ENCODE assay signal across 21 cellular contexts in the genomic region with DNA sequence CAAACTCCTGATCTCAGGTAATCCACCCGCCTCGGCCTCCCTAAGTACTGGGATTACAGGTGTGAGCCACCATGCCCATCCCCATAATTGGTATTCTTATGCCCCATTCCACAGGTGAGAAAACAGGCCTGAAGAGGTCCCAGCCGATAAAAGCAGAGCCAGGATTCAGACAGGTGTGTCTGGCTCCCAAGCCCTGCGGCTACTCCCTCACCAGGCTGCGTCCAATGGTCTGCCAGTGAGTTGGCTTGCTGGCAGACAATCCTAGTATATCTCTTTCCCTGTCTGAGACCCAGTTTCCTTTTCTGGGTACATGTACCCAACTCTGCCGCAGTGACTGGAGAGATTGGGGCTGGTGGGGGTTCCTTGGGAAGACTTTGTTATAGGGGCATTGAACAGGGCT. TPM values are rescaled to one million over a fixed set of nuclear protein-coding genes. Genes with fewer than 3 reads are reported as not detected.
DNase-seq lines count a peak whose midpoint lies in the region; ATAC-seq and TF ChIP-seq lines count a peak whose summit lies in the region.
"Had no signal": no experiment of that assay in that cellular context is flagged by ENCODE, and none has a peak within 500 bp of the region (broad histone marks: within the 10 kb centered on the region; RNA-seq: fewer than 3 reads in every experiment).

No MANE protein-coding gene starts in this region.

- no peak for TF ChIP-seq CTCF in H9 (conservative IDR thresholded peaks at IDR 0.05)
- TF ChIP-seq CTCF in endothelial cell (IDR thresholded peaks at IDR 0.05; ENCODE audit: unreplicated experiment) = no peak

- H4K5ac ChIP-seq in H9 (ENCODE audit: insufficient read length, low read depth, low read length) = no peak overlapping the region

- CTCF ChIA-PET in activated CD4-positive, alpha-beta T cell treated with anti-CD3 and anti-CD28 coated beads, Interleukin-2, amount 10 ng/mL, durations not matched to agents 7 days and 5 days (lab: Charles Lee) = interaction anchor here (1.0 to 1.6 kb wide), 2 partner anchors 200 to 225 kb away, joined by 3 read pairs; no protein-coding TSS in a partner anchor

- H3K27ac ChIP-seq in H9 (ENCODE audit: insufficient read length, low read depth, low read length) (no peak overlapping the region), trophoblast cell (ENCODE audit: low read depth, low read length) (no peak overlapping the region)
- H3K27ac ChIP-seq: C4-2B, lower lobe of right lung, WERI-Rb-1 had no signal

- H4K20me1 ChIP-seq in H9 (ENCODE audit: control insufficient read depth, insufficient read depth, insufficient read length) = no peaks in the 10 kb centered on the region

- no peak overlapping the region for H2BK12ac ChIP-seq in H9 (ENCODE audit: insufficient read length, low read depth, low read length)
- no peak overlapping the region for H2BK12ac ChIP-seq in trophoblast cell (ENCODE audit: low read length)

- peaks cover 4% of the 10 kb centered on the region for H3K23me2 ChIP-seq in H9 (ENCODE audit: insufficient read length, low read depth, low read length, poor library complexity, severe bottlenecking)

- WGBS in H9 (ENCODE audit: extremely low coverage, insufficient read length, low lambda C conversion rate) = no CpG with 5 or more reads among the region's 6 CpGs
- WGBS in trophoblast cell (ENCODE audit: extremely low coverage, insufficient coverage, insufficient read length) = no CpG with 5 or more reads among the region's 6 CpGs

- H3K27me3 ChIP-seq in H9 (ENCODE audit: insufficient read depth, low read length) = no peaks in the 10 kb centered on the region; the same call in 1 of the 2 replicates
- no peaks in the 10 kb centered on the region for H3K27me3 ChIP-seq in trophoblast cell (ENCODE audit: insufficient read depth, low read length)
- H3K27me3 ChIP-seq: sigmoid colon, suprapubic skin had no signal

- H3K18ac ChIP-seq in H9 (ENCODE audit: insufficient read length, low read depth, low read length) = no peak overlapping the region
- H3K18ac ChIP-seq in trophoblast cell (ENCODE audit: low read length) = no peak overlapping the region

- no peak overlapping the region for H4K91ac ChIP-seq in H9 (ENCODE audit: insufficient read length, low read depth, low read length)
- H4K91ac ChIP-seq in trophoblast cell (ENCODE audit: low read depth, low read length) = no peak overlapping the region

- no peak overlapping the region for H3K56ac ChIP-seq in H9 (ENCODE audit: insufficient read length, low read depth, low read length)

- H3K27me3 Mint-ChIP-seq in activated CD4-positive, alpha-beta T cell treated with anti-CD3 and anti-CD28 coated beads, Interleukin-2, amount 10 ng/mL, durations not matched to agents 7 days and 5 days = peaks cover 22% of the 10 kb centered on the region
- H3K27me3 Mint-ChIP-seq in H9 (ENCODE audit: low read depth) (peaks cover 25% of the 10 kb centered on the region), endothelial cell (ENCODE audit: unreplicated experiment) (peaks cover 6% of the 10 kb centered on the region)

- ATAC-seq in HG03457 (IDR thresholded peaks at IDR 0.05; ENCODE audit: unreplicated experiment) (no peak), GM19328 (IDR thresholded peaks at IDR 0.05; ENCODE audit: unreplicated experiment) (no peak)
- ATAC-seq: activated CD8-positive, alpha-beta T cell treated with anti-CD3 and anti-CD28 coated beads, Interleukin-2, amount 10 ng/mL, durations not matched to agents 7 days and 5 days; lower lobe of right lung; PC-3 had no signal

- no peak overlapping the region for H2BK5ac ChIP-seq in H9 (ENCODE audit: insufficient read length, low read length)
- H2BK5ac ChIP-seq in trophoblast cell (ENCODE audit: low read depth, low read length, poor library complexity) = no peak overlapping the region

- no peak overlapping the region for H2AFZ ChIP-seq in H9 (ENCODE audit: low read length)
- no peak overlapping the region for H2AFZ ChIP-seq in trophoblast cell (ENCODE audit: insufficient read depth, low read length, poor library complexity)

- no peak overlapping the region for H3K4me3 ChIP-seq in trophoblast cell (ENCODE audit: low read depth, low read length)
- H3K4me3 ChIP-seq: lower lobe of right lung, sigmoid colon, suprapubic skin had no signal

- no peak overlapping the region for H3K27ac Mint-ChIP-seq in activated CD4-positive, alpha-beta T cell treated with anti-CD3 and anti-CD28 coated beads, Interleukin-2, amount 10 ng/mL, durations not matched to agents 7 days and 5 days
- H3K27ac Mint-ChIP-seq in H9 (no peak overlapping the region), endothelial cell (ENCODE audit: unreplicated experiment) (peak overlapping the region; percentile 74)
- H3K27ac Mint-ChIP-seq: activated CD8-positive, alpha-beta T cell treated with anti-CD3 and anti-CD28 coated beads, Interleukin-2, amount 10 ng/mL, durations not matched to agents 7 days and 5 days; activated T-cell treated with anti-CD3 and anti-CD28 coated beads, Interleukin-2, amount 50 U/mL, for 24 hours had no signal

- H3K36me3 Mint-ChIP-seq in activated CD4-positive, alpha-beta T cell treated with anti-CD3 and anti-CD28 coated beads, Interleukin-2, amount 10 ng/mL, durations not matched to agents 7 days and 5 days (ENCODE audit: low read depth) = no peaks in the 10 kb centered on the region
- H3K36me3 Mint-ChIP-seq in H9 (ENCODE audit: insufficient read depth in 1 of 3, low read depth in 3 of 3) (no peaks in the 10 kb centered on the region), endothelial cell (ENCODE audit: low read depth, unreplicated experiment) (no peaks in the 10 kb centered on the region)

- H4K8ac ChIP-seq in H9 (replicated peaks; ENCODE audit: insufficient read length, low read depth, low read length) (no peak overlapping the region), trophoblast cell (ENCODE audit: low read depth, low read length) (no peak overlapping the region)

- no peak overlapping the region for H2BK15ac ChIP-seq in H9 (ENCODE audit: low read depth, low read length)

- H3K4me1 Mint-ChIP-seq in activated CD4-positive, alpha-beta T cell treated with anti-CD3 and anti-CD28 coated beads, Interleukin-2, amount 10 ng/mL, durations not matched to agents 7 days and 5 days = peaks cover 9% of the 10 kb centered on the region
- peaks cover 8% of the 10 kb centered on the region in 2 experiments for H3K4me1 Mint-ChIP-seq in H9
- H3K4me1 Mint-ChIP-seq in endothelial cell (ENCODE audit: unreplicated experiment) = peaks cover 16% of the 10 kb centered on the region

- H3K9me3 ChIP-seq in H9 (ENCODE audit: control insufficient read depth, low read depth, low read length) (no peaks in the 10 kb centered on the region), trophoblast cell (ENCODE audit: insufficient read depth, low read depth, low read length) (no peaks in the 10 kb centered on the region)
- H3K9me3 ChIP-seq: lower lobe of right lung, sigmoid colon, suprapubic skin had no signal

- no peaks in the 10 kb centered on the region for H3K9me3 Mint-ChIP-seq in activated CD4-positive, alpha-beta T cell treated with anti-CD3 and anti-CD28 coated beads, Interleukin-2, amount 10 ng/mL, durations not matched to agents 7 days and 5 days
- H3K9me3 Mint-ChIP-seq in H9 = no peaks in the 10 kb centered on the region
- H3K9me3 Mint-ChIP-seq in endothelial cell (ENCODE audit: unreplicated experiment) = no peaks in the 10 kb centered on the region
- H3K9me3 Mint-ChIP-seq: activated T-cell treated with anti-CD3 and anti-CD28 coated beads, Interleukin-2, amount 50 U/mL, for 24 hours had no signal

- POLR2A ChIA-PET in activated CD4-positive, alpha-beta T cell treated with anti-CD3 and anti-CD28 coated beads, Interleukin-2, amount 10 ng/mL, durations not matched to agents 7 days and 5 days (lab: Charles Lee) = no interaction called here

- no peaks in the 10 kb centered on the region for H3K36me3 ChIP-seq in trophoblast cell (ENCODE audit: control insufficient read depth in 1 of 2, insufficient read depth in 2 of 2, low read length in 2 of 2)
- H3K36me3 ChIP-seq: lower lobe of right lung, sigmoid colon, suprapubic skin, WERI-Rb-1 had no signal

- H2BK120ac ChIP-seq in H9 (ENCODE audit: low read depth, low read length, poor library complexity, severe bottlenecking) (no peak overlapping the region), trophoblast cell (ENCODE audit: insufficient read depth, low read length, poor library complexity) (no peak overlapping the region)

- H3K14ac ChIP-seq in H9 (ENCODE audit: insufficient read depth, low read length) = no peak overlapping the region
- H3K14ac ChIP-seq in trophoblast cell (ENCODE audit: low read length) = no peak overlapping the region

- no peak overlapping the region for H3T11ph ChIP-seq in H9 (ENCODE audit: low read length)

- H3K79me1 ChIP-seq in H9 (ENCODE audit: insufficient read depth, low read depth, low read length, poor library complexity, severe bottlenecking) (no peaks in the 10 kb centered on the region), trophoblast cell (ENCODE audit: low read length) (peaks cover 17% of the 10 kb centered on the region)

- no peaks in the 10 kb centered on the region for H3K79me2 ChIP-seq in H9 (ENCODE audit: insufficient read depth, low read length)
- H3K79me2 ChIP-seq in trophoblast cell (ENCODE audit: control insufficient read depth, insufficient read depth, low read length, poor library complexity) = peaks cover 9% of the 10 kb centered on the region

- no peaks in the 10 kb centered on the region for H3K4me1 ChIP-seq in H9 (ENCODE audit: insufficient read depth, low read length)
- peaks cover 14 to 19% of the 10 kb centered on the region in 2 experiments for H3K4me1 ChIP-seq in trophoblast cell (ENCODE audit: control insufficient read depth in 1 of 2, insufficient read depth in 2 of 2, low read length in 2 of 2)

- H3K4me3 Mint-ChIP-seq in activated CD4-positive, alpha-beta T cell treated with anti-CD3 and anti-CD28 coated beads, Interleukin-2, amount 10 ng/mL, durations not matched to agents 7 days and 5 days = peak overlapping the region; percentile 4
- H3K4me3 Mint-ChIP-seq in H9 = peak overlapping the region in 1 of 2 experiments; percentile 22; a peak in 2 of 5 replicates
- peak overlapping the region; percentile 14 for H3K4me3 Mint-ChIP-seq in endothelial cell (ENCODE audit: unreplicated experiment)

- no peak overlapping the region for H2BK20ac ChIP-seq in H9 (ENCODE audit: low read depth, low read length, poor library complexity, severe bottlenecking)

- DNase-seq in activated CD4-positive, alpha-beta T cell treated with anti-CD3 and anti-CD28 coated beads, Interleukin-2, amount 10 ng/mL, durations not matched to agents 7 days and 5 days = no peak
- DNase-seq in activated CD4-positive, alpha-beta T cell treated with anti-CD3 and anti-CD28 coated beads for 48 hours = no peak
- DNase-seq in H9 (peak; percentile 28), endothelial cell (ENCODE audit: low spot score) (no peak), trophoblast cell (peak; percentile 63 to 73), HT-29 (ENCODE audit: low spot score) (no peak)
- DNase-seq: activated CD8-positive, alpha-beta T cell treated with anti-CD3 and anti-CD28 coated beads, Interleukin-2, amount 10 ng/mL, durations not matched to agents 7 days and 5 days; activated T-cell treated with anti-CD3 and anti-CD28 coated beads, Interleukin-2, amount 50 U/mL, for 24 hours; hypothalamus; lower lobe of right lung; NCI-H1694; NCI-H226; NCI-H774; PC-3; SHP77 treated with DMSO at 0.1 percent for 48 hours; sigmoid colon; WERI-Rb-1 had no signal

- H3K23ac ChIP-seq in H9 (ENCODE audit: insufficient read length, low read depth, low read length) = no peak overlapping the region
- H3K23ac ChIP-seq in trophoblast cell (ENCODE audit: low read length) = no peak overlapping the region

- H2AK5ac ChIP-seq in H9 (ENCODE audit: insufficient read length, low read length) (no peak overlapping the region), trophoblast cell (ENCODE audit: low read length) (no peak overlapping the region)

- no peak overlapping the region for H3K9ac ChIP-seq in H9 (ENCODE audit: extremely low read depth, insufficient read length, low read length)
- H3K9ac ChIP-seq in trophoblast cell (ENCODE audit: low read length) = no peak overlapping the region

- H3K4ac ChIP-seq in H9 (ENCODE audit: low read depth, low read length) (no peak overlapping the region), trophoblast cell (ENCODE audit: low read depth, low read length) (no peak overlapping the region)

- H4K12ac ChIP-seq in trophoblast cell (ENCODE audit: low read depth, low read length) = no peak overlapping the region

- no peak overlapping the region for H3K4me2 ChIP-seq in H9 (ENCODE audit: insufficient read depth, insufficient read length, low read length)
- H3K4me2 ChIP-seq in trophoblast cell (ENCODE audit: low read length) = no peak overlapping the region

RNA-seq across cellular contexts. Expression of gene TSPAN9, which starts 1.9 kb away (rescaled TPM):
- under 1 TPM in 1 of 2 experiments, not detected in 1; 0.15 TPM for total RNA-seq in activated CD4-positive, alpha-beta T cell treated with anti-CD3 and anti-CD28 coated beads, Interleukin-2, amount 10 ng/mL, durations not matched to agents 7 days and 5 days
- total RNA-seq in H9 (2021) (16.8 and 19.0 TPM in 2 replicates), endothelial cell (ENCODE audit: unreplicated experiment) (116 TPM)
- 29.4 and 31.7 TPM in 2 replicates for polyA plus RNA-seq in trophoblast cell (2013)
- total RNA-seq in HT-29 (2014; rRNA removed; shearing (Covaris generic)) = 11.3 and 12.0 TPM in 2 replicates
- total RNA-seq: activated CD8-positive, alpha-beta T cell treated with anti-CD3 and anti-CD28 coated beads, Interleukin-2, amount 10 ng/mL, durations not matched to agents 7 days and 5 days had no signal

Comparison
In these comparisons a context has a peak if more than half of its experiments do, and no peak if none do; other contexts are left out.
1. DNase-seq: peak in H9 (single experiment) and trophoblast cell (2 of 2); none in activated CD4-positive, alpha-beta T cell treated with anti-CD3 and anti-CD28 coated beads, Interleukin-2, amount 10 ng/mL, durations not matched to agents 7 days and 5 days (single experiment), activated CD4-positive, alpha-beta T cell treated with anti-CD3 and anti-CD28 coated beads for 48 hours (single experiment), endothelial cell (single experiment) and HT-29 (single experiment).
2. RNA of gene TSPAN9, which starts 1.9 kb away (total RNA-seq): 116 TPM in endothelial cell (single experiment), 16.8 to 19.0 TPM in H9 and 11.3 to 12.0 TPM in HT-29; 0.15 TPM in activated CD4-positive, alpha-beta T cell treated with anti-CD3 and anti-CD28 coated beads, Interleukin-2, amount 10 ng/mL, durations not matched to agents 7 days and 5 days; every median in the first group is over 10 times any median in the second.